Comparison of ENCODE assay signal across 29 cellular contexts in the genomic region with DNA sequence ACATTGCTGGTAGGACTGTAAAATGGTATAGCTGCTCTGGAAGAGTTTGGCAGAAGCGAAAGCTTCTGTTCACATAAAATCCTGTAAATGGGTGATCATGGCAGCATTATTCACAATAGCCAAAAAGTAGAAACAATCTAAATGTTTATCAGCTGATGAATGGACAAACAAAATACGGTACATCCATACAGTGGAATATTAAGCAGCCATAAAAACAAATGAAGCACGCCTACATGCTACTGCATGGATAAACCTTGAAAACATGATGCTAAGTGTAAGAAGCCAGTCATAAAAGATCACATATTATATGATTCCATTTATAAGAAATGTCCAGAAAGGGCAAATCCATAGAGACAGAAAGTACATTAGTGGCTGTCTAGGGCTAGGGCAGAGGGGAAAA. TPM values are rescaled to one million over a fixed set of nuclear protein-coding genes. Genes with fewer than 3 reads are reported as not detected.
"Had no signal": no experiment of that assay in that cellular context is flagged by ENCODE, and none has a peak within 500 bp of the region (broad histone marks: within the 10 kb centered on the region; RNA-seq: fewer than 3 reads in every experiment).

No MANE protein-coding gene starts in this region.

- H3K27ac ChIP-seq: stomach, suprapubic skin, testis, thoracic aorta, thyroid gland, tibial artery, tibial nerve, transverse colon, upper lobe of left lung, upper lobe of right lung, uterus, vagina had no signal

- H3K4me1 ChIP-seq: stomach, suprapubic skin, testis, thyroid gland, tibial artery, tibial nerve, transverse colon, upper lobe of left lung, upper lobe of right lung, uterus, vagina had no signal

- H3K4me3 ChIP-seq: stomach, suprapubic skin, testis, thoracic aorta, thyroid gland, tibial artery, tibial nerve, transverse colon, upper lobe of left lung, upper lobe of right lung, uterus, vagina had no signal

- H3K9me3 ChIP-seq: stomach, suprapubic skin, testis, thoracic aorta, thyroid gland, tibial artery, transverse colon, upper lobe of left lung, upper lobe of right lung, uterus, vagina had no signal

- H3K27me3 ChIP-seq: stomach, suprapubic skin, testis, thyroid gland, tibial artery, tibial nerve, transverse colon, upper lobe of left lung, upper lobe of right lung, uterus, vagina had no signal

- DNase-seq: stimulated activated CD4-positive, alpha-beta T cell treated with anti-CD3 and anti-CD28 coated beads, Interleukin-2, amount 100 ng/mL, for 48 hours; stimulated activated CD4-positive, alpha-beta T cell treated with anti-CD3 and anti-CD28 coated beads, Interleukin-4, amount 100 ng/mL, for 1 hour; stimulated activated CD4-positive, alpha-beta T cell treated with anti-CD3 and anti-CD28 coated beads, Interleukin-4, amount 100 ng/mL, for 24 hours; stimulated activated CD4-positive, alpha-beta T cell treated with anti-CD3 and anti-CD28 coated beads, Interleukin-4, amount 100 ng/mL, for 4 hours; stimulated activated CD8-positive, alpha-beta memory T cell treated with anti-CD3 and anti-CD28 coated beads, Interleukin-4, amount 100 ng/mL, for 48 hours; stimulated activated naive B cell treated with anti-CD40 and anti-IgM and Interleukin-4, amounts not matched to agents 10 μg/mL and 1 μg/mL and 100 μg/mL, for 72 hours; stimulated activated naive CD4-positive, alpha-beta T cell; stimulated activated naive CD4-positive, alpha-beta T cell treated with Interleukin-2 at 50 U/mL for 16 hours; stimulated activated naive CD8-positive, alpha-beta T cell treated with anti-CD3 and anti-CD28 coated beads, Interleukin-15, amount 100 ng/mL, for 72 hours; stimulated activated naive CD8-positive, alpha-beta T cell treated with anti-CD3 and anti-CD28 coated beads, Interleukin-15, Interleukin-2, amounts not matched to agents 100 U/mL and 50 U/mL, for 24 hours; stomach; substantia nigra; testis; thyroid gland; tibial artery; transverse colon; trophoblast cell; upper lobe of left lung; upper lobe of right lung; uterus had no signal

- ATAC-seq: stimulated activated effector memory CD8-positive, alpha-beta T cell treated with anti-CD3 and anti-CD28 coated beads, Interleukin-12 subunit alpha, Interleukin-12 subunit beta, amount 100 ng/mL, for 72 hours; stimulated activated memory B cell treated with anti-CD40 and anti-IgM and Interleukin-4, amounts not matched to agents 10 μg/mL and 1 μg/mL and 100 μg/mL, for 72 hours; stimulated activated naive B cell treated with anti-CD40 and anti-IgM and Interleukin-4, amounts not matched to agents 10 μg/mL and 1 μg/mL and 100 μg/mL, for 72 hours; stimulated activated naive CD8-positive, alpha-beta T cell treated with anti-CD3 and anti-CD28 coated beads, Interleukin-15, amount 100 ng/mL, for 72 hours; stimulated activated naive CD8-positive, alpha-beta T cell treated with anti-CD3 and anti-CD28 coated beads, Interleukin-15, Interleukin-2, amounts not matched to agents 100 U/mL and 50 U/mL, for 24 hours; upper lobe of right lung had no signal

- FAIRE-seq: urothelium cell line had no signal

- H3K36me3 ChIP-seq: uterus had no signal

RNA-seq across cellular contexts. Expression of a gene that starts 52.0 kb away (rescaled TPM):
- total RNA-seq: subcutaneous adipose tissue, thoracic aorta, thyroid gland, tibial nerve, transverse colon, ureter, vagina had no signal
